ENCODE assay signal across 15 cellular contexts in genomic region chr7:99751322-99752052, GRCh38. TPM values are rescaled to one million over a fixed set of nuclear protein-coding genes. Genes with fewer than 3 reads are reported as not detected.
DNase-seq lines count a peak whose midpoint lies in the region; ATAC-seq, FAIRE-seq and TF ChIP-seq lines count a peak whose summit lies in the region.
"Not testable (repeated sequence)": the region's sequence is repeated elsewhere in the genome, so short reads cannot be mapped to it uniquely, and the experiment has no call there.
"Had no signal": no experiment of that assay in that cellular context is flagged by ENCODE, and none has a peak within 500 bp of the region (broad histone marks: within the 10 kb centered on the region; RNA-seq: fewer than 3 reads in every experiment).

No MANE protein-coding gene starts in this region.

- not testable (repeated sequence) for H3K4me3 ChIP-seq in Panc1 (ENCODE audit: low read depth in 2 of 2, low read length in 2 of 2); body of pancreas; epithelial cell of esophagus (ENCODE audit: low read length); keratinocyte (ENCODE audit: control insufficient read depth in 2 of 3, extremely low read depth in 1 of 3, insufficient read depth in 2 of 3, low read depth in 1 of 3, low read length in 3 of 3); mucosa of descending colon; smooth muscle cell

- H3K36me3 ChIP-seq in Panc1 (ENCODE audit: control insufficient read depth, insufficient read depth, low read length); body of pancreas (replicated peaks in 1 of 2; ENCODE audit: insufficient read depth in 1 of 2, low read depth in 2 of 2); keratinocyte (ENCODE audit: control insufficient read depth in 2 of 2, extremely low read depth in 1 of 2, insufficient read depth in 2 of 2, low read length in 2 of 2); mucosa of descending colon (ENCODE audit: low read depth); smooth muscle cell (ENCODE audit: low read depth): not testable (repeated sequence)

- BruUV-seq in Panc1 (replicated peaks; lab: Mats Ljungman, UMichigan): not testable (repeated sequence)

- not testable (repeated sequence) for TF ChIP-seq POLR2A in H54 (IDR thresholded peaks at IDR 0.05; ENCODE audit: low read depth, low read length); body of pancreas (IDR thresholded peaks at IDR 0.05)

- ATAC-seq in Panc1 (peak; percentile 83), body of pancreas (peak; percentile 88), mucosa of descending colon (peak; percentile 94)

- not testable (repeated sequence) for H3K79me2 ChIP-seq in keratinocyte (ENCODE audit: control insufficient read depth, insufficient read depth, low read length); smooth muscle cell (ENCODE audit: low read depth)

- H3K4me1 ChIP-seq in Panc1 (ENCODE audit: control insufficient read depth, insufficient read depth, low read length); smooth muscle cell (ENCODE audit: low read depth): not testable (repeated sequence)
- peaks cover 23% of the 10 kb centered on the region for H3K4me1 ChIP-seq in body of pancreas
- H3K4me1 ChIP-seq in keratinocyte (ENCODE audit: control insufficient read depth, extremely low read depth, insufficient read depth, low read length): peaks cover 25% of the 10 kb centered on the region
- peaks cover 11% of the 10 kb centered on the region for H3K4me1 ChIP-seq in mucosa of descending colon (ENCODE audit: low read depth)

- TF ChIP-seq CTCF in Panc1 (IDR thresholded peaks at IDR 0.05); body of pancreas (IDR thresholded peaks at IDR 0.05); epithelial cell of esophagus (IDR thresholded peaks at IDR 0.05; ENCODE audit: insufficient read depth, low read depth, low read length, missing control alignments); keratinocyte (optimal IDR thresholded peaks at IDR 0.05 in 1 of 3, IDR thresholded peaks at IDR 0.05 in 1 of 3, conservative IDR thresholded peaks at IDR 0.05 in 1 of 3; ENCODE audit: extremely low read depth in 1 of 3, insufficient read depth in 2 of 3, low read length in 3 of 3); mucosa of descending colon (IDR thresholded peaks at IDR 0.05); smooth muscle cell (IDR thresholded peaks at IDR 0.05; ENCODE audit: borderline replicate concordance, insufficient read depth, poor library complexity, severe bottlenecking): not testable (repeated sequence)

- not testable (repeated sequence) for H3K27me3 ChIP-seq in Panc1 (ENCODE audit: control insufficient read depth, insufficient read depth, low read length); body of pancreas; keratinocyte (ENCODE audit: control insufficient read depth, extremely low read depth, insufficient read depth, low read length); smooth muscle cell (ENCODE audit: low read depth)

- not testable (repeated sequence) for DNase-seq in H54 (ENCODE audit: insufficient read length, low spot score); keratinocyte (ENCODE audit: low read depth, low spot score); smooth muscle cell (lab: John Stamatoyannopoulos, UW; ENCODE audit: unreplicated experiment)
- peak; percentile 32 for DNase-seq in Panc1 (ENCODE audit: low read depth, low spot score)
- peak; percentile 27 to 71 (median 39) for DNase-seq in body of pancreas
- peak; percentile 59 for DNase-seq in epithelial cell of esophagus (ENCODE audit: low read depth)
- peak in 2 of 3 donors; percentile 32 to 55 for DNase-seq in mucosa of descending colon

- H3K4me2 ChIP-seq in keratinocyte (ENCODE audit: control insufficient read depth, extremely low read depth, insufficient read depth, low read depth, low read length) (peak overlapping the region; percentile 44), smooth muscle cell (peak overlapping the region; percentile 36)

- not testable (repeated sequence) for H3F3A ChIP-seq in smooth muscle cell (ENCODE audit: low read depth)

- FAIRE-seq in H54 (lab: Jason Lieb, UNC): peak; percentile 88
- FAIRE-seq in keratinocyte (lab: Jason Lieb, UNC): peak; percentile 90

- dilution Hi-C loops in keratinocyte (cut with MboI; ENCODE audit: extremely low pct_ligation_motif_present, low sequenced_read_pairs): not testable (repeated sequence)

- not testable (repeated sequence) for H4K20me1 ChIP-seq in keratinocyte (ENCODE audit: control insufficient read depth, extremely low read depth, insufficient read depth, low read length); smooth muscle cell (ENCODE audit: low read depth)

- intact Hi-C loops in Panc1 (cut with micrococcal nuclease; ENCODE audit: unreplicated experiment); body of pancreas (cut with DNase I); mucosa of descending colon (cut with DNase I, micrococcal nuclease): not testable (repeated sequence)

- not testable (repeated sequence) for H3K9ac ChIP-seq in keratinocyte (ENCODE audit: control insufficient read depth, extremely low read depth, insufficient read depth, low read length); smooth muscle cell (ENCODE audit: low read depth)

- H3K27ac ChIP-seq in Panc1 (ENCODE audit: low read length); keratinocyte (ENCODE audit: control insufficient read depth, insufficient read depth, low read length): not testable (repeated sequence)
- H3K27ac ChIP-seq in body of pancreas (peak overlapping the region; percentile 64 to 73 (median 70)), smooth muscle cell (ENCODE audit: low read depth) (peak overlapping the region; percentile 10)

- POLR2A ChIA-PET in Panc1 (lab: Charles Lee): not testable (repeated sequence)

- in situ Hi-C loops in Panc1 (cut with HindIII; ENCODE audit: low pct_unique_long_range_greater_than_20kb, low sequenced_read_pairs): not testable (repeated sequence)

- not testable (repeated sequence) for H3K9me3 ChIP-seq in Panc1 (ENCODE audit: control insufficient read depth, insufficient read depth, low read depth, low read length); body of pancreas; keratinocyte (ENCODE audit: control insufficient read depth, low read depth, low read length); mucosa of descending colon; smooth muscle cell (replicated peaks; ENCODE audit: low read depth)

- CTCF ChIA-PET in Panc1 (lab: Charles Lee): not testable (repeated sequence)

- WGBS in body of pancreas, 2 donors: 9 to 18% methylated on average over 5 of the region's 5 CpGs
- 22% methylated on average over 5 of the region's 5 CpGs for WGBS in smooth muscle cell (ENCODE audit: low lambda C conversion rate)

- not testable (repeated sequence) for H3K9me1 ChIP-seq in keratinocyte (ENCODE audit: control insufficient read depth, extremely low read depth, insufficient read depth, low read length)

- H2AFZ ChIP-seq in keratinocyte (ENCODE audit: control insufficient read depth, low read length); smooth muscle cell (ENCODE audit: low read depth): not testable (repeated sequence)

RNA-seq across cellular contexts. Expression of gene CYP3A7, which starts 16.5 kb away (rescaled TPM):
- total RNA-seq in Panc1 (2021; ENCODE audit: unreplicated experiment): not detected
- not detected for polyA plus RNA-seq in Panc1 (2012; ENCODE audit: insufficient read length)
- 1 to 10 TPM in 1 of 2 donors, not detected in 1; 1.3 TPM for total RNA-seq in body of pancreas
- not detected in 3 replicates for polyA plus RNA-seq in keratinocyte
- not detected for polyA plus RNA-seq in keratinocyte (2011; ENCODE audit: low read depth)
- polyA plus RNA-seq in keratinocyte (2011; cell fraction: cytosol; rRNA removed): not detected in 2 replicates
- polyA plus RNA-seq in keratinocyte (2011; cell fraction: nucleus; rRNA removed): not detected in 2 replicates
- polyA plus RNA-seq in keratinocyte (2012; ENCODE audit: low replicate concordance): not detected in 2 replicates
- polyA minus RNA-seq in keratinocyte: not detected in 3 replicates
- polyA minus RNA-seq in keratinocyte (2011; cell fraction: cytosol; rRNA and poly(A)+ RNA removed): not detected
- not detected in 2 replicates for polyA minus RNA-seq in keratinocyte (2011; cell fraction: nucleus; rRNA and poly(A)+ RNA removed)
- total RNA-seq in mucosa of descending colon: under 1 TPM in 2 of 3 donors, not detected in 1; 0.39 to 0.82 TPM
- 0.99 TPM in 1 of 2 replicates, not detected in the other for total RNA-seq in smooth muscle cell
- polyA plus RNA-seq in smooth muscle cell: 0.18 TPM in 2 replicates
- total RNA-seq: activated CD4-positive, alpha-beta T cell treated with anti-CD3 and anti-CD28 coated beads for 36 hours; activated naive CD8-positive, alpha-beta T cell treated with anti-CD3 and anti-CD28 coated beads, Interleukin-2, amount 10 ng/mL, durations not matched to agents 7 days and 5 days; H9; mononuclear cell; neural crest cell; T-helper 17 cell had no signal

RNA-seq across cellular contexts. Expression of gene CYP3A4, which starts 32.5 kb away (rescaled TPM):
- 0.15 TPM for total RNA-seq in Panc1 (2021; ENCODE audit: unreplicated experiment)
- not detected for polyA plus RNA-seq in Panc1 (2012; ENCODE audit: insufficient read length)
- total RNA-seq in body of pancreas: 100 to 1,000 TPM in 1 of 2 donors, under 1 TPM in 1; 0.99 to 267 TPM
- polyA plus RNA-seq in keratinocyte: not detected in 3 replicates
- polyA plus RNA-seq in keratinocyte (2011; ENCODE audit: low read depth): not detected
- polyA plus RNA-seq in keratinocyte (2011; cell fraction: cytosol; rRNA removed): not detected in 2 replicates
- not detected in 2 replicates for polyA plus RNA-seq in keratinocyte (2011; cell fraction: nucleus; rRNA removed)
- 0.08 TPM in 1 of 2 replicates, not detected in the other for polyA plus RNA-seq in keratinocyte (2012; ENCODE audit: low replicate concordance)
- polyA minus RNA-seq in keratinocyte: not detected in 3 replicates
- polyA minus RNA-seq in keratinocyte (2011; cell fraction: cytosol; rRNA and poly(A)+ RNA removed): not detected
- not detected in 2 replicates for polyA minus RNA-seq in keratinocyte (2011; cell fraction: nucleus; rRNA and poly(A)+ RNA removed)
- total RNA-seq in mucosa of descending colon: 1 to 10 TPM; 2.8 to 5.4 (median 4.0) TPM
- not detected in 2 replicates for total RNA-seq in smooth muscle cell
- not detected in 2 replicates for polyA plus RNA-seq in smooth muscle cell
- total RNA-seq: activated CD4-positive, alpha-beta T cell treated with anti-CD3 and anti-CD28 coated beads for 36 hours; activated naive CD8-positive, alpha-beta T cell treated with anti-CD3 and anti-CD28 coated beads, Interleukin-2, amount 10 ng/mL, durations not matched to agents 7 days and 5 days; cerebellum; H9; mononuclear cell; neural crest cell; skeletal muscle tissue; T-helper 17 cell had no signal
